8 cellular contexts compared by ENCODE assay signal in the genomic region with DNA sequence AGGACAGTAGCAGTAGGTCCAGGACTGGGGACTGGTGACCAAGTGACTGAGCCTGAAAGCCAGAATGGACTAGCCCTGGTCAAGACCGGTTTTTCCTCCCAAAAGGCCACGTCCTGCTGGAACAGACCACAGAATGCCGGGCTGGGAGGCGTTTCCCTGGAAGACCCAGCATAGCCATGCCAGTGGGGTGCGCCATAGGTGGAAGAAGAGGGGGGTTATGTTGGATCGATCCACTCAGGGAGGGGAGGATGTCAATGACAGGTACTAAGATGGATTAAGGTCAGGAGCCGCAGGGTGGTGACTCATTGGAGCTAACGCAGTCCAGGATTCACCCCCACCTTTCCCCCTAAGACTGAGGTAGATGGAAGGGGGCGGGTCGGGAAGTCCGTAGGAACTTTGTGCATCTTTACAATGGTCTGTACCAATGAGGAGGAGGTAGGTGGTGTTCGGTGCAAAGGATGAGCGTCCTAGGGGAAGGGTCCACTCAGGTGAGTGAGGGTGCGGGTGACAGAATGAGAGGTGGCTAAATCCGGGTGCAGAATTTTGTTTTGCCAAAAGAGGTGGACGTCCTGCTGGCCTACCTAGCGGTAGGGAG. TPM values are rescaled to one million over a fixed set of nuclear protein-coding genes. Genes with fewer than 3 reads are reported as not detected.
A peak's percentile ranks its signal among the peaks of the same experiment; 100 is the strongest.
DNase-seq lines count a peak whose midpoint lies in the region; ATAC-seq and TF ChIP-seq lines count a peak whose summit lies in the region.

No MANE protein-coding gene starts in this region.

- TF ChIP-seq CTCF in epithelial cell of esophagus (IDR thresholded peaks at IDR 0.05; ENCODE audit: insufficient read depth, low read depth, low read length, missing control alignments) (no peak), neural crest cell (conservative IDR thresholded peaks at IDR 0.05) (no peak)

- peak overlapping the region; percentile 68 for H3K4me3 ChIP-seq in epithelial cell of esophagus (ENCODE audit: low read length)

- peaks cover 22% of the 10 kb centered on the region for H3K4me1 Mint-ChIP-seq in neural crest cell

- ATAC-seq in GM21423 (IDR thresholded peaks at IDR 0.05; ENCODE audit: unreplicated experiment) (no peak), GM18870 (IDR thresholded peaks at IDR 0.05; ENCODE audit: unreplicated experiment) (no peak)

- H3K27me3 Mint-ChIP-seq in neural crest cell (ENCODE audit: low read depth), result peaks cover 47% of the 10 kb centered on the region

- H3K4me3 Mint-ChIP-seq in neural crest cell, result peak overlapping the region; percentile 50

- H3K9me3 Mint-ChIP-seq in neural crest cell, result peaks cover 6% of the 10 kb centered on the region

- DNase-seq in ELF-1 (ENCODE audit: low read depth, low spot score), result peak; percentile 91
- peak; percentile 72 for DNase-seq in NCI-H69 (lab: John Stamatoyannopoulos, UW)
- DNase-seq in epithelial cell of esophagus (ENCODE audit: low read depth), result peak; percentile 88
- DNase-seq in neural crest cell (ENCODE audit: low read depth, low spot score), result no peak
- DNase-seq in Kasumi-1 (lab: John Stamatoyannopoulos, UW), result no peak
- DNase-seq in medulla oblongata (ENCODE audit: extremely low spot score), result no peak

- peaks cover 20% of the 10 kb centered on the region for H3K36me3 Mint-ChIP-seq in neural crest cell (ENCODE audit: low read depth)

- H3K27ac Mint-ChIP-seq in neural crest cell (ENCODE audit: unreplicated experiment), result no peak overlapping the region

RNA-seq across cellular contexts. Expression of a gene that starts 21.0 kb away (rescaled TPM):
- total RNA-seq in neural crest cell, result 46.1 and 49.9 TPM in 2 replicates

RNA-seq across cellular contexts. Expression of a gene that starts 30.0 kb away (rescaled TPM):
- total RNA-seq in neural crest cell, result not detected in 2 replicates

RNA-seq across cellular contexts. Expression of a gene that starts 31.4 kb away (rescaled TPM):
- total RNA-seq in neural crest cell, result 16.2 and 19.8 TPM in 2 replicates

RNA-seq across cellular contexts. Expression of a gene that starts 56.4 kb away (rescaled TPM):
- 14.8 and 15.7 TPM in 2 replicates for total RNA-seq in neural crest cell

Comparison
In these comparisons a context has a peak if more than half of its experiments do, and no peak if none do; other contexts are left out.
1. DNase-seq: peak in ELF-1 (single experiment), NCI-H69 (single experiment) and epithelial cell of esophagus (single experiment); none in neural crest cell (single experiment), Kasumi-1 (0 of 2) and medulla oblongata (single experiment).